ENCODE assay signal across 23 cellular contexts in genomic region chr9:65437724-65438123, GRCh38.
DNase-seq lines count a peak whose midpoint lies in the region; ATAC-seq, FAIRE-seq and TF ChIP-seq lines count a peak whose summit lies in the region.
"Had no signal": no experiment of that assay in that cellular context is flagged by ENCODE, and none has a peak within 500 bp of the region (broad histone marks: within the 10 kb centered on the region; RNA-seq: fewer than 3 reads in every experiment).

No MANE protein-coding gene starts in this region.

- no peak overlapping the region for H3K4me3 Mint-ChIP-seq in endodermal cell
- H3K4me3 Mint-ChIP-seq: B cell; CD4-positive, CD25-positive, alpha-beta regulatory T cell; CD8-positive, alpha-beta T cell; H9; HFFc6 had no signal

- no peak overlapping the region for H3K4me2 ChIP-seq in HepG2 (ENCODE audit: low read depth, low read length)
- no peak overlapping the region for H3K4me2 ChIP-seq in mesenchymal stem cell (ENCODE audit: low read length, poor library complexity, severe bottlenecking)
- H3K4me2 ChIP-seq: BLaER1 had no signal

- POLR2A ChIA-PET in HepG2 (lab: Yijun Ruan, JAX) = no interaction called here

- H3K4me3 ChIP-seq in HepG2 (replicated peaks in 1 of 3; ENCODE audit: insufficient read depth in 1 of 3, low read depth in 2 of 3, low read length in 3 of 3) (no peak overlapping the region), right lobe of liver (no peak overlapping the region), endodermal cell (ENCODE audit: low read length) (peak overlapping the region; percentile 1), mesenchymal stem cell (ENCODE audit: insufficient read depth in 1 of 2, low read depth in 1 of 2, low read length in 2 of 2) (no peak overlapping the region)
- H3K4me3 ChIP-seq: BLaER1, GM23248 had no signal

- no peaks in the 10 kb centered on the region for H3K27me3 Mint-ChIP-seq in endodermal cell (ENCODE audit: insufficient read depth)
- H3K27me3 Mint-ChIP-seq: B cell; CD4-positive, CD25-positive, alpha-beta regulatory T cell had no signal

- H3K9ac ChIP-seq in HepG2 (ENCODE audit: insufficient read depth, low read depth, low read length) (no peak overlapping the region), endodermal cell (ENCODE audit: extremely low read depth, low read length, poor library complexity, severe bottlenecking) (no peak overlapping the region), mesenchymal stem cell (ENCODE audit: low read length) (no peak overlapping the region)
- H3K9ac ChIP-seq: BLaER1, GM23248 had no signal

- CTCF ChIA-PET in HepG2 (lab: Yijun Ruan, JAX; ENCODE audit: low intra/inter-chr PET ratio, low total read pairs) = no interaction called here

- no peak overlapping the region for H3K4ac ChIP-seq in mesenchymal stem cell (ENCODE audit: low read depth in 1 of 2, low read length in 2 of 2)

- no peak overlapping the region for H2BK5ac ChIP-seq in mesenchymal stem cell (ENCODE audit: low read depth, low read length, poor library complexity, severe bottlenecking)

- no peaks in the 10 kb centered on the region for H3K79me2 ChIP-seq in HepG2 (ENCODE audit: insufficient read depth, low read length)

- no peaks in the 10 kb centered on the region for H3K4me1 Mint-ChIP-seq in endodermal cell
- H3K4me1 Mint-ChIP-seq: B cell; CD4-positive, CD25-positive, alpha-beta regulatory T cell; H9 had no signal

- H3K79me1 ChIP-seq in mesenchymal stem cell (replicated peaks; ENCODE audit: low read length, poor library complexity, severe bottlenecking) = no peaks in the 10 kb centered on the region

- ATAC-seq in HepG2 = no peak
- no peak for ATAC-seq in right lobe of liver
- ATAC-seq: CD8-positive, alpha-beta T cell; HCT116 had no signal

- no peak for FAIRE-seq in HepG2 (lab: Jason Lieb, UNC)
- FAIRE-seq: A204.1, G401.6, GM12892 had no signal

- no peak overlapping the region for H3K14ac ChIP-seq in mesenchymal stem cell (ENCODE audit: low read length in 2 of 2)

- DNase-seq in HepG2 (ENCODE audit: low spot score) = no peak
- no peak for DNase-seq in right lobe of liver
- no peak for DNase-seq in endodermal cell
- DNase-seq in mesenteric fat pad (ENCODE audit: low spot score) = peak; percentile 33
- no peak for DNase-seq in RKO (ENCODE audit: low spot score)
- no peak for DNase-seq in mesenchymal stem cell
- DNase-seq in KBM-7 = no peak
- DNase-seq: Caco-2; CD4-positive, CD25-positive, alpha-beta regulatory T cell; CD8-positive, alpha-beta T cell; DMS153; DND-41; GM23248; H9; HFFc6 had no signal

- H4K91ac ChIP-seq in mesenchymal stem cell (ENCODE audit: low read length) = no peak overlapping the region

- H3K4me1 ChIP-seq in HepG2 (ENCODE audit: insufficient read depth, low read length) (no peaks in the 10 kb centered on the region), right lobe of liver (no peaks in the 10 kb centered on the region), endodermal cell (ENCODE audit: control insufficient read depth, insufficient read depth, low read length) (no peaks in the 10 kb centered on the region), mesenchymal stem cell (ENCODE audit: control insufficient read depth, insufficient read depth, low read depth, low read length) (no peaks in the 10 kb centered on the region)
- H3K4me1 ChIP-seq: BLaER1, Caco-2 had no signal

- no peak overlapping the region for H3K23ac ChIP-seq in mesenchymal stem cell (ENCODE audit: low read length in 2 of 2)

- H4K8ac ChIP-seq in mesenchymal stem cell (ENCODE audit: low read length) = no peak overlapping the region

- no peak overlapping the region for H2BK15ac ChIP-seq in mesenchymal stem cell (ENCODE audit: low read depth, poor library complexity, severe bottlenecking)

- H3K27ac ChIP-seq in HepG2 (ENCODE audit: extremely low read length, insufficient read depth, low read length) (no peak overlapping the region), right lobe of liver (no peak overlapping the region), endodermal cell (ENCODE audit: low read depth, low read length) (no peak overlapping the region), mesenchymal stem cell (ENCODE audit: low read length, poor library complexity, severe bottlenecking) (no peak overlapping the region)
- H3K27ac ChIP-seq: 22Rv1, BLaER1, C4-2B, GM23248 had no signal

- H3K27me3 ChIP-seq in HepG2 (ENCODE audit: control insufficient read depth in 1 of 2, insufficient read depth in 2 of 2, low read length in 2 of 2) = no peaks in the 10 kb centered on the region
- no peaks in the 10 kb centered on the region for H3K27me3 ChIP-seq in right lobe of liver
- H3K27me3 ChIP-seq in endodermal cell (ENCODE audit: control insufficient read depth, insufficient read depth, low read length, poor library complexity, severe bottlenecking) = no peaks in the 10 kb centered on the region
- no peaks in the 10 kb centered on the region for H3K27me3 ChIP-seq in mesenchymal stem cell (ENCODE audit: control insufficient read depth in 1 of 2, insufficient read depth in 1 of 2, low read length in 2 of 2)
- H3K27me3 ChIP-seq: BLaER1 had no signal

- peaks cover 93% of the 10 kb centered on the region for H3K9me3 Mint-ChIP-seq in endodermal cell

- H2BK12ac ChIP-seq in mesenchymal stem cell (ENCODE audit: low read length in 2 of 2) = no peak overlapping the region

- no TSS peak for BruUV-seq in HepG2 (replicated peaks; lab: Mats Ljungman, UMichigan)

- no peaks in the 10 kb centered on the region for H4K20me1 ChIP-seq in HepG2 (ENCODE audit: insufficient read depth, low read length)
- H4K20me1 ChIP-seq: BLaER1 had no signal

- no peak overlapping the region for H3K27ac Mint-ChIP-seq in endodermal cell
- H3K27ac Mint-ChIP-seq: B cell; CD4-positive, CD25-positive, alpha-beta regulatory T cell; CD8-positive, alpha-beta T cell; H9; HFFc6 had no signal

- no peak overlapping the region for H3K18ac ChIP-seq in mesenchymal stem cell (ENCODE audit: low read depth in 1 of 2, low read length in 2 of 2)

- TF ChIP-seq RAD21 in HepG2 (CRISPR knock-in tag; IDR thresholded peaks at IDR 0.05) = no peak

- H3K36me3 ChIP-seq in HepG2 (replicated peaks in 1 of 2; ENCODE audit: control insufficient read depth in 1 of 2, insufficient read depth in 2 of 2, low read length in 2 of 2) (no peaks in the 10 kb centered on the region), right lobe of liver (no peaks in the 10 kb centered on the region), endodermal cell (ENCODE audit: control insufficient read depth, insufficient read depth, low read length) (no peaks in the 10 kb centered on the region), mesenchymal stem cell (ENCODE audit: control insufficient read depth in 1 of 2, insufficient read depth in 2 of 2, low read depth in 1 of 2, low read length in 2 of 2) (no peaks in the 10 kb centered on the region)
- H3K36me3 ChIP-seq: BLaER1 had no signal

- peaks cover 7% of the 10 kb centered on the region for H3K36me3 Mint-ChIP-seq in endodermal cell (ENCODE audit: low read depth)
- H3K36me3 Mint-ChIP-seq: CD4-positive, CD25-positive, alpha-beta regulatory T cell; CD8-positive, alpha-beta T cell had no signal

- no peak overlapping the region for H2AFZ ChIP-seq in HepG2 (ENCODE audit: low read length)
- no peak overlapping the region for H2AFZ ChIP-seq in mesenchymal stem cell (ENCODE audit: low read depth, low read length)
- H2AFZ ChIP-seq: GM23248 had no signal

- intact Hi-C loops in HepG2 (cut with micrococcal nuclease; ENCODE audit: unreplicated experiment) = no loop called here
- intact Hi-C loops in right lobe of liver (cut with DNase I) = no loop called here

- in situ Hi-C loops in HepG2 (cut with HindIII; ENCODE audit: extremely low pct_ligation_motif_present, low pct_unique_long_range_greater_than_20kb) (no loop called here), KBM-7 (cut with MboI; ENCODE audit: low pct_unique_long_range_greater_than_20kb, low sequenced_read_pairs) (no loop called here)

- no peak overlapping the region for H2AK5ac ChIP-seq in mesenchymal stem cell (ENCODE audit: low read length, severe bottlenecking)

- WGBS in HepG2 (ENCODE audit: low lambda C conversion rate) = 9% methylated on average over 2 of the region's 2 CpGs
- 57% methylated on average over 2 of the region's 2 CpGs for WGBS in right lobe of liver (ENCODE audit: insufficient coverage, low coverage, low lambda C conversion rate, missing lambda C conversion rate)
- 53% methylated on average over 2 of the region's 2 CpGs; no CpG with 5 or more reads in 1 of the 2 experiments for WGBS in endodermal cell (ENCODE audit: insufficient coverage in 1 of 2, insufficient read length in 1 of 2), 2 experiments
- WGBS in mesenchymal stem cell = 68% methylated on average over 2 of the region's 2 CpGs

- TF ChIP-seq POLR2A in HepG2 (IDR thresholded peaks at IDR 0.05; ENCODE audit: insufficient read depth in 1 of 2, low read depth in 2 of 2, low read length in 2 of 2) = no peak
- TF ChIP-seq POLR2A in right lobe of liver (IDR thresholded peaks at IDR 0.05) = no peak

- H2BK120ac ChIP-seq in mesenchymal stem cell (ENCODE audit: low read depth, low read length) = no peak overlapping the region

- no peak for TF ChIP-seq EP300 in HepG2 (IDR thresholded peaks at IDR 0.05; ENCODE audit: low read depth in 2 of 2, low read length in 2 of 2)
- TF ChIP-seq EP300 in HepG2 (CRISPR knock-in tag; IDR thresholded peaks at IDR 0.05; ENCODE audit: borderline replicate concordance) = no peak

- H3K9me3 ChIP-seq in HepG2 (ENCODE audit: low read length) (no peaks in the 10 kb centered on the region), right lobe of liver (no peaks in the 10 kb centered on the region), endodermal cell (ENCODE audit: control insufficient read depth, low read length) (peaks cover 59% of the 10 kb centered on the region), mesenchymal stem cell (ENCODE audit: control insufficient read depth, low read length) (no peaks in the 10 kb centered on the region)
- H3K9me3 ChIP-seq: Caco-2 had no signal

- TF ChIP-seq CTCF in HepG2 (CRISPR knock-in tag; IDR thresholded peaks at IDR 0.05) (no peak), right lobe of liver (IDR thresholded peaks at IDR 0.05) (no peak), endodermal cell (conservative IDR thresholded peaks at IDR 0.05) (no peak)

TF ChIP-seq in HepG2, 621 proteins besides CTCF, POLR2A, EP300 and RAD21 (continues in another document):
- peak; percentile 48 for TF ChIP-seq MNT (IDR thresholded peaks at IDR 0.05)
- no peak for TF ChIP-seq U2AF1 (optimal IDR thresholded peaks at IDR 0.05; ENCODE audit: low read depth, low read length)
